In genomic region chr1:44707959-44708831, GRCh38 we compare ENCODE assay signal across 1 cellular context.
A peak's percentile ranks its signal among the peaks of the same experiment; 100 is the strongest.
TF ChIP-seq lines count a peak whose summit lies in the region.

No MANE protein-coding gene starts in this region.

TF ChIP-seq in HepG2, 621 proteins besides CTCF, POLR2A, EP300 and RAD21 (continued from another document):
- TF ChIP-seq, protein P1, sequence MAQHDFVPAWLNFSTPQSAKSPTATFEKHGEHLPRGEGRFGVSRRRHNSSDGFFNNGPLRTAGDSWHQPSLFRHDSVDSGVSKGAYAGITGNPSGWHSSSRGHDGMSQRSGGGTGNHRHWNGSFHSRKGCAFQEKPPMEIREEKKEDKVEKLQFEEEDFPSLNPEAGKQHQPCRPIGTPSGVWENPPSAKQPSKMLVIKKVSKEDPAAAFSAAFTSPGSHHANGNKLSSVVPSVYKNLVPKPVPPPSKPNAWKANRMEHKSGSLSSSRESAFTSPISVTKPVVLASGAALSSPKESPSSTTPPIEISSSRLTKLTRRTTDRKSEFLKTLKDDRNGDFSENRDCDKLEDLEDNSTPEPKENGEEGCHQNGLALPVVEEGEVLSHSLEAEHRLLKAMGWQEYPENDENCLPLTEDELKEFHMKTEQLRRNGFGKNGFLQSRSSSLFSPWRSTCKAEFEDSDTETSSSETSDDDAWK (CRISPR knock-in tag; IDR thresholded peaks at IDR 0.05) = no peak
- no peak for TF ChIP-seq NR2F6 (IDR thresholded peaks at IDR 0.05)
- TF ChIP-seq NR2F6 (CRISPR knock-in tag; IDR thresholded peaks at IDR 0.05) = no peak
- TF ChIP-seq PAXIP1 (CRISPR knock-in tag; conservative IDR thresholded peaks at IDR 0.05) = peak; percentile 44
- TF ChIP-seq ERF (CRISPR knock-in tag; IDR thresholded peaks at IDR 0.05) = 0 out of 2 replicates have a peak, but pooled peaks have one; percentile 20
- no peak for TF ChIP-seq KLF13 (CRISPR knock-in tag; IDR thresholded peaks at IDR 0.05)
- TF ChIP-seq ZNF3 (CRISPR knock-in tag; IDR thresholded peaks at IDR 0.05) = no peak
- TF ChIP-seq MED13 (CRISPR knock-in tag; IDR thresholded peaks at IDR 0.05) = no peak
- peak; percentile 31; the same call in 1 of the 2 replicates for TF ChIP-seq KAT8 (CRISPR knock-in tag; IDR thresholded peaks at IDR 0.05)
- peak; percentile 63 for TF ChIP-seq RARA (CRISPR knock-in tag; IDR thresholded peaks at IDR 0.05)
- no peak for TF ChIP-seq THAP8 (CRISPR knock-in tag; IDR thresholded peaks at IDR 0.05; ENCODE audit: borderline replicate concordance)
- TF ChIP-seq ZNF343 (CRISPR knock-in tag; IDR thresholded peaks at IDR 0.05) = no peak
- no peak for TF ChIP-seq MAFK (conservative IDR thresholded peaks at IDR 0.05 in 1 of 2, IDR thresholded peaks at IDR 0.05 in 1 of 2; ENCODE audit: low read length in 2 of 2)
- TF ChIP-seq, protein P2, sequence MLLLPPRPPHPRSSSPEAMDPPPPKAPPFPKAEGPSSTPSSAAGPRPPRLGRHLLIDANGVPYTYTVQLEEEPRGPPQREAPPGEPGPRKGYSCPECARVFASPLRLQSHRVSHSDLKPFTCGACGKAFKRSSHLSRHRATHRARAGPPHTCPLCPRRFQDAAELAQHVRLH (CRISPR knock-in tag; IDR thresholded peaks at IDR 0.05; ENCODE audit: borderline replicate concordance, low read depth) = 0 out of 2 replicates have a peak, but pooled peaks have one; percentile 10
- no peak for TF ChIP-seq JUND (CRISPR knock-in tag; IDR thresholded peaks at IDR 0.05)
- no peak for TF ChIP-seq FUBP1 (CRISPR knock-in tag; IDR thresholded peaks at IDR 0.05; ENCODE audit: borderline replicate concordance)
- TF ChIP-seq RARG (CRISPR knock-in tag; IDR thresholded peaks at IDR 0.05; ENCODE audit: low read depth) = no peak
- peak; percentile 43; the same call in 1 of the 2 replicates for TF ChIP-seq HIC2 (CRISPR knock-in tag; IDR thresholded peaks at IDR 0.05; ENCODE audit: low read depth)
- no peak for TF ChIP-seq ELF1 (CRISPR knock-in tag; IDR thresholded peaks at IDR 0.05)
- peak; percentile 43 for TF ChIP-seq HDAC1 (CRISPR knock-in tag; IDR thresholded peaks at IDR 0.05)
- TF ChIP-seq HNF4A (CRISPR knock-in tag; IDR thresholded peaks at IDR 0.05) = 0 out of 2 replicates have a peak, but pooled peaks have one; percentile 9
- TF ChIP-seq HMGXB4 (CRISPR knock-in tag; IDR thresholded peaks at IDR 0.05; ENCODE audit: borderline replicate concordance in 1 of 2, low read depth in 1 of 2) = peak in 1 of 2 experiments; percentile 51; a peak in 1 of 4 replicates
- no peak for TF ChIP-seq ZNF382 (CRISPR knock-in tag; IDR thresholded peaks at IDR 0.05; ENCODE audit: borderline replicate concordance)
- peak; percentile 20; the same call in 1 of the 2 replicates for TF ChIP-seq GATAD1 (CRISPR knock-in tag; IDR thresholded peaks at IDR 0.05)
- TF ChIP-seq, protein P3, sequence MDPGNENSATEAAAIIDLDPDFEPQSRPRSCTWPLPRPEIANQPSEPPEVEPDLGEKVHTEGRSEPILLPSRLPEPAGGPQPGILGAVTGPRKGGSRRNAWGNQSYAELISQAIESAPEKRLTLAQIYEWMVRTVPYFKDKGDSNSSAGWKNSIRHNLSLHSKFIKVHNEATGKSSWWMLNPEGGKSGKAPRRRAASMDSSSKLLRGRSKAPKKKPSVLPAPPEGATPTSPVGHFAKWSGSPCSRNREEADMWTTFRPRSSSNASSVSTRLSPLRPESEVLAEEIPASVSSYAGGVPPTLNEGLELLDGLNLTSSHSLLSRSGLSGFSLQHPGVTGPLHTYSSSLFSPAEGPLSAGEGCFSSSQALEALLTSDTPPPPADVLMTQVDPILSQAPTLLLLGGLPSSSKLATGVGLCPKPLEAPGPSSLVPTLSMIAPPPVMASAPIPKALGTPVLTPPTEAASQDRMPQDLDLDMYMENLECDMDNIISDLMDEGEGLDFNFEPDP (CRISPR knock-in tag; conservative IDR thresholded peaks at IDR 0.05) = 0 out of 2 replicates have a peak, but pooled peaks have one; percentile 70
- TF ChIP-seq CREB1 (IDR thresholded peaks at IDR 0.05) = no peak
- peak; percentile 68 for TF ChIP-seq CREB1 (CRISPR knock-in tag; IDR thresholded peaks at IDR 0.05)
- TF ChIP-seq ZNF672 (CRISPR knock-in tag; IDR thresholded peaks at IDR 0.05) = no peak
- TF ChIP-seq TEAD3 (CRISPR knock-in tag; optimal IDR thresholded peaks at IDR 0.05; ENCODE audit: borderline replicate concordance) = peak; percentile 10
- TF ChIP-seq ZSCAN25 (CRISPR knock-in tag; IDR thresholded peaks at IDR 0.05) = 0 out of 2 replicates have a peak, but pooled peaks have one; percentile 25
- peak; percentile 41; the same call in 1 of the 2 replicates for TF ChIP-seq REPIN1 (CRISPR knock-in tag; IDR thresholded peaks at IDR 0.05; ENCODE audit: borderline replicate concordance, low read depth)
- 0 out of 2 replicates have a peak, but pooled peaks have one; percentile 42 for TF ChIP-seq ZNF710 (CRISPR knock-in tag; IDR thresholded peaks at IDR 0.05; ENCODE audit: borderline replicate concordance)
- TF ChIP-seq SNAPC2 (CRISPR knock-in tag; IDR thresholded peaks at IDR 0.05) = 0 out of 2 replicates have a peak, but pooled peaks have one; percentile 21
- 0 out of 2 replicates have a peak, but pooled peaks have one; percentile 21 for TF ChIP-seq ZFP37 (CRISPR knock-in tag; IDR thresholded peaks at IDR 0.05; ENCODE audit: borderline replicate concordance)
- TF ChIP-seq ARID5B (CRISPR knock-in tag; IDR thresholded peaks at IDR 0.05) = peak; percentile 20; the same call in 1 of the 2 replicates
- 0 out of 2 replicates have a peak, but pooled peaks have one; percentile 56 for TF ChIP-seq SMAD3 (CRISPR knock-in tag; IDR thresholded peaks at IDR 0.05)
